16 cellular contexts compared by ENCODE assay signal in the genomic region with DNA sequence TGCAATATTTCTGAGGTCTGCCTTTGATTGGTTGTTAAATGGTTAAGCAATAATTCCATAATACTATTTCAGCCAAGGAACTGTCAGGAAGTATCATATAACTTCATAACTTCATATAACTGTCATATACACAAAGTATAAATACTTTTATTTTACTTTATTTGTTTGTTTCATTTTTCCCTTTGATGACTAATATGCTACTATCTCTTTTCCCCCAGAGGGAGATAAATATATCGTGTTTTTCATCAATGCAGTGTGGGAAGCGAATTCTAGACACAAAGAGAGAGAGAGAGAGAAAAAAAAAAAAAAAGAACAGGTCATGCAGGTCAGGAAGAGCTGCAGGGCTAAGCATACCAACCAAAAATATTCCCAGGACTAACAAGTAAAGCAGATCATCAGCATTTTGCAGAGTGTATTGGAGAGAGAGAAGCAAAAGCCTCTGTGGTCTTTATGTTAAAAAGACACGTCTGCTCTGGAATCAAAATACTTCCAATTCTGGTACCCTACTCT.
DNase-seq lines count a peak whose midpoint lies in the region; ATAC-seq and TF ChIP-seq lines count a peak whose summit lies in the region.
"Had no signal": no experiment of that assay in that cellular context is flagged by ENCODE, and none has a peak within 500 bp of the region (broad histone marks: within the 10 kb centered on the region; RNA-seq: fewer than 3 reads in every experiment).

No MANE protein-coding gene starts in this region.

- no peaks in the 10 kb centered on the region for H3K27me3 Mint-ChIP-seq in endodermal cell (ENCODE audit: insufficient read depth)
- no peaks in the 10 kb centered on the region for H3K27me3 Mint-ChIP-seq in naive thymus-derived CD8-positive, alpha-beta T cell

- 80 to 84% methylated on average over 1 to 3 of the region's 3 CpGs for WGBS in endodermal cell (ENCODE audit: insufficient coverage in 1 of 2, insufficient read length in 1 of 2), 2 experiments

- H3K4me3 ChIP-seq in endodermal cell (ENCODE audit: low read length), result no peak overlapping the region
- H3K4me3 ChIP-seq in neuron (ENCODE audit: low read length), result no peak overlapping the region
- H3K4me3 ChIP-seq: BLaER1 treated with 17β-estradiol and CSF1 and Interleukin-3, amounts not matched to agents 10 nM and 100 nM; GM12878 had no signal

- peak overlapping the region; percentile 36 for H3K27ac ChIP-seq in endodermal cell (ENCODE audit: low read depth, low read length)
- H3K27ac ChIP-seq: BLaER1 treated with 17β-estradiol and CSF1 and Interleukin-3, amounts not matched to agents 10 nM and 100 nM had no signal

- ATAC-seq in GM19397 (IDR thresholded peaks at IDR 0.05; ENCODE audit: unreplicated experiment), result no peak
- no peak for ATAC-seq in naive thymus-derived CD8-positive, alpha-beta T cell
- ATAC-seq: GM12878 had no signal

- peak; percentile 40 for DNase-seq in EL
- DNase-seq in NCI-H226, result peak; percentile 48
- no peak for DNase-seq in endodermal cell
- DNase-seq in GM03348 (ENCODE audit: low spot score), result no peak
- no peak for DNase-seq in naive thymus-derived CD8-positive, alpha-beta T cell
- no peak for DNase-seq in SKM-1 treated with dmso at 0.1 percent for 144 hours (lab: John Stamatoyannopoulos, UW; ENCODE audit: unreplicated experiment)
- DNase-seq: KG1, MM.1S, NCI-H1105, NCI-H187 treated with DMSO at 0.1 percent for 48 hours, NCI-H510A treated with DMSO at 0.1 percent for 48 hours, SIG-M5 had no signal

- H3K9ac ChIP-seq in endodermal cell (ENCODE audit: extremely low read depth, low read length, poor library complexity, severe bottlenecking), result no peak overlapping the region
- H3K9ac ChIP-seq: BLaER1 treated with 17β-estradiol and CSF1 and Interleukin-3, amounts not matched to agents 10 nM and 100 nM had no signal

- H3K36me3 ChIP-seq in endodermal cell (ENCODE audit: control insufficient read depth, insufficient read depth, low read length) (no peaks in the 10 kb centered on the region), neuron (ENCODE audit: insufficient read depth, low read length) (no peaks in the 10 kb centered on the region)
- H3K36me3 ChIP-seq: BLaER1 treated with 17β-estradiol and CSF1 and Interleukin-3, amounts not matched to agents 10 nM and 100 nM had no signal

- peaks cover 19% of the 10 kb centered on the region for H3K9me3 ChIP-seq in endodermal cell (ENCODE audit: control insufficient read depth, low read length)
- no peaks in the 10 kb centered on the region for H3K9me3 ChIP-seq in neuron (ENCODE audit: low read length)

- POLR2A ChIA-PET in naive thymus-derived CD8-positive, alpha-beta T cell (lab: Charles Lee), result no interaction called here

- H3K36me3 Mint-ChIP-seq in endodermal cell (ENCODE audit: low read depth), result no peaks in the 10 kb centered on the region
- no peaks in the 10 kb centered on the region for H3K36me3 Mint-ChIP-seq in naive thymus-derived CD8-positive, alpha-beta T cell

- H3K27me3 ChIP-seq in endodermal cell (ENCODE audit: control insufficient read depth, insufficient read depth, low read length, poor library complexity, severe bottlenecking) (no peaks in the 10 kb centered on the region), neuron (ENCODE audit: insufficient read depth, low read length) (no peaks in the 10 kb centered on the region)
- H3K27me3 ChIP-seq: BLaER1 treated with 17β-estradiol and CSF1 and Interleukin-3, amounts not matched to agents 10 nM and 100 nM had no signal

- no peak for TF ChIP-seq CTCF in endodermal cell (conservative IDR thresholded peaks at IDR 0.05)

- no peak overlapping the region for H3K4me3 Mint-ChIP-seq in endodermal cell
- H3K4me3 Mint-ChIP-seq in naive thymus-derived CD8-positive, alpha-beta T cell, result no peak overlapping the region

- peaks cover 5% of the 10 kb centered on the region for H3K4me1 Mint-ChIP-seq in endodermal cell
- H3K4me1 Mint-ChIP-seq in naive thymus-derived CD8-positive, alpha-beta T cell, result no peaks in the 10 kb centered on the region

- no peaks in the 10 kb centered on the region for H3K4me1 ChIP-seq in endodermal cell (ENCODE audit: control insufficient read depth, insufficient read depth, low read length)
- peaks cover 10% of the 10 kb centered on the region for H3K4me1 ChIP-seq in neuron (ENCODE audit: insufficient read depth, low read length)
- H3K4me1 ChIP-seq: BLaER1 treated with 17β-estradiol and CSF1 and Interleukin-3, amounts not matched to agents 10 nM and 100 nM had no signal

- H2AFZ ChIP-seq in neuron (ENCODE audit: low read depth, low read length), result peak overlapping the region; percentile 19

- peaks cover 13% of the 10 kb centered on the region for H3K9me3 Mint-ChIP-seq in endodermal cell
- H3K9me3 Mint-ChIP-seq in naive thymus-derived CD8-positive, alpha-beta T cell, result peaks cover 0 to 17% (median under 1%) of the 10 kb centered on the region in 9 donors

- no peak overlapping the region for H3K27ac Mint-ChIP-seq in endodermal cell
- H3K27ac Mint-ChIP-seq in naive thymus-derived CD8-positive, alpha-beta T cell, result no peak overlapping the region

Comparison
In these comparisons a context has a peak if more than half of its experiments do, and no peak if none do; other contexts are left out.
1. DNase-seq: peak in EL (single experiment) and NCI-H226 (single experiment); none in endodermal cell (single experiment), GM03348 (single experiment), naive thymus-derived CD8-positive, alpha-beta T cell (0 of 10) and SKM-1 treated with dmso at 0.1 percent for 144 hours (single experiment).